33 cellular contexts compared by ENCODE assay signal in genomic region chr13:37934339-37935191, GRCh38.
DNase-seq lines count a peak whose midpoint lies in the region; ATAC-seq and TF ChIP-seq lines count a peak whose summit lies in the region.
"Had no signal": no experiment of that assay in that cellular context is flagged by ENCODE, and none has a peak within 500 bp of the region (broad histone marks: within the 10 kb centered on the region; RNA-seq: fewer than 3 reads in every experiment).

No MANE protein-coding gene starts in this region.

- H3K4me1 ChIP-seq in right cardiac atrium (ENCODE audit: control insufficient read depth, insufficient read depth, low read length) = no peaks in the 10 kb centered on the region
- H3K4me1 ChIP-seq: BE2C, colonic mucosa, HAP-1, pancreas, SJSA1, testis, uterus had no signal

- H3K36me3 Mint-ChIP-seq in WTC11 = no peaks in the 10 kb centered on the region
- H3K36me3 Mint-ChIP-seq in activated naive CD8-positive, alpha-beta T cell treated with anti-CD3 and anti-CD28 coated beads, Interleukin-2, amount 50 U/mL, for 24 hours (ENCODE audit: low read depth) = no peaks in the 10 kb centered on the region
- H3K36me3 Mint-ChIP-seq: activated naive CD8-positive, alpha-beta T cell treated with anti-CD3 and anti-CD28 coated beads for 36 hours; CD8-positive, alpha-beta memory T cell; T-cell had no signal

- peaks cover 36% of the 10 kb centered on the region for H3K4me1 Mint-ChIP-seq in WTC11
- no peaks in the 10 kb centered on the region for H3K4me1 Mint-ChIP-seq in activated naive CD8-positive, alpha-beta T cell treated with anti-CD3 and anti-CD28 coated beads, Interleukin-2, amount 50 U/mL, for 24 hours
- H3K4me1 Mint-ChIP-seq: activated CD4-positive, alpha-beta T cell treated with anti-CD3 and anti-CD28 coated beads, Interleukin-2, amount 10 ng/mL, durations not matched to agents 7 days and 5 days; activated naive CD8-positive, alpha-beta T cell treated with anti-CD3 and anti-CD28 coated beads for 36 hours; CD8-positive, alpha-beta memory T cell; nephron; T-cell had no signal

- peak overlapping the region; percentile 29; the same call in 1 of the 2 replicates for H3K4me3 Mint-ChIP-seq in WTC11
- no peak overlapping the region for H3K4me3 Mint-ChIP-seq in activated naive CD8-positive, alpha-beta T cell treated with anti-CD3 and anti-CD28 coated beads, Interleukin-2, amount 50 U/mL, for 24 hours
- H3K4me3 Mint-ChIP-seq: activated CD4-positive, alpha-beta T cell treated with anti-CD3 and anti-CD28 coated beads, Interleukin-2, amount 10 ng/mL, durations not matched to agents 7 days and 5 days; activated naive CD8-positive, alpha-beta T cell treated with anti-CD3 and anti-CD28 coated beads for 36 hours; CD8-positive, alpha-beta memory T cell; nephron; T-cell had no signal

- intact Hi-C loops in Right ventricle myocardium inferior (cut with DNase I) = loop anchor here (5.0 kb wide), 1 partner anchor 62 kb away; no protein-coding TSS in a partner anchor
- intact Hi-C loops in cardiac septum (cut with DNase I) = no loop called here
- intact Hi-C loops in right cardiac atrium (cut with DNase I) = no loop called here

- no peaks in the 10 kb centered on the region for H3K9me3 ChIP-seq in right cardiac atrium (ENCODE audit: control insufficient read depth, low read length)
- H3K9me3 ChIP-seq: BE2C, colonic mucosa, HAP-1, pancreas, SJSA1, testis, uterus had no signal

- 62% methylated on average over 25 of the region's 25 CpGs for WGBS in right cardiac atrium

- CTCF ChIA-PET in WTC11 (lab: Charles Lee) = interaction anchor here (0.6 to 3.6 kb wide), 5 partner anchors 7 to 210 kb away, joined by 3 to 25 read pairs (median 4); partner anchors contain the start of gene TRPC4

- no peaks in the 10 kb centered on the region for H3K27me3 ChIP-seq in right cardiac atrium (ENCODE audit: control insufficient read depth, insufficient read depth)
- H3K27me3 ChIP-seq: BE2C, cardiac muscle cell, colonic mucosa, pancreas, testis, uterus had no signal

- ATAC-seq in Right ventricle myocardium inferior (peak; percentile 81), WTC11 (peak; percentile 87), right cardiac atrium (peak; percentile 63 to 67), HG03342 (IDR thresholded peaks at IDR 0.05; ENCODE audit: unreplicated experiment) (no peak)
- ATAC-seq in activated naive CD8-positive, alpha-beta T cell treated with anti-CD3 and anti-CD28 coated beads, Interleukin-2, amount 50 U/mL, for 24 hours = no peak
- ATAC-seq: Panc1; pancreas; stimulated activated naive CD8-positive, alpha-beta T cell treated with anti-CD3 and anti-CD28 coated beads, Interleukin-15, Interleukin-2, amounts not matched to agents 100 U/mL and 50 U/mL, for 24 hours; T-cell had no signal

- peak overlapping the region; percentile 51 for H3K4me3 ChIP-seq in right cardiac atrium (ENCODE audit: low read length)
- H3K4me3 ChIP-seq: cardiac muscle cell, colonic mucosa, HAP-1, pancreas, SJSA1, smooth muscle cell, testis, uterus had no signal

- H3K27me3 Mint-ChIP-seq in WTC11 (ENCODE audit: low read depth) = no peaks in the 10 kb centered on the region
- no peaks in the 10 kb centered on the region for H3K27me3 Mint-ChIP-seq in activated naive CD8-positive, alpha-beta T cell treated with anti-CD3 and anti-CD28 coated beads, Interleukin-2, amount 50 U/mL, for 24 hours
- H3K27me3 Mint-ChIP-seq: activated CD4-positive, alpha-beta T cell treated with anti-CD3 and anti-CD28 coated beads, Interleukin-2, amount 10 ng/mL, durations not matched to agents 7 days and 5 days; activated naive CD8-positive, alpha-beta T cell treated with anti-CD3 and anti-CD28 coated beads for 36 hours; CD8-positive, alpha-beta memory T cell; T-cell had no signal

- POLR2A ChIA-PET in WTC11 (lab: Charles Lee) = no interaction called here

- H3K27ac Mint-ChIP-seq in WTC11 = peak overlapping the region; percentile 55
- no peak overlapping the region for H3K27ac Mint-ChIP-seq in activated naive CD8-positive, alpha-beta T cell treated with anti-CD3 and anti-CD28 coated beads, Interleukin-2, amount 50 U/mL, for 24 hours
- H3K27ac Mint-ChIP-seq: activated CD4-positive, alpha-beta T cell treated with anti-CD3 and anti-CD28 coated beads, Interleukin-2, amount 10 ng/mL, durations not matched to agents 7 days and 5 days; activated naive CD8-positive, alpha-beta T cell treated with anti-CD3 and anti-CD28 coated beads for 36 hours; CD8-positive, alpha-beta memory T cell; nephron; T-cell had no signal

- H3K9me3 Mint-ChIP-seq in WTC11 = no peaks in the 10 kb centered on the region
- H3K9me3 Mint-ChIP-seq in activated naive CD8-positive, alpha-beta T cell treated with anti-CD3 and anti-CD28 coated beads, Interleukin-2, amount 50 U/mL, for 24 hours = no peaks in the 10 kb centered on the region
- H3K9me3 Mint-ChIP-seq: activated CD4-positive, alpha-beta T cell treated with anti-CD3 and anti-CD28 coated beads, Interleukin-2, amount 10 ng/mL, durations not matched to agents 7 days and 5 days; activated naive CD8-positive, alpha-beta T cell treated with anti-CD3 and anti-CD28 coated beads for 36 hours; nephron had no signal

- H3K27ac ChIP-seq in right cardiac atrium (ENCODE audit: low read length) = peak overlapping the region; percentile 71
- H3K27ac ChIP-seq: cardiac muscle cell, colonic mucosa, HL-60, pancreas, SJSA1, testis, uterus had no signal

- DNase-seq in Right ventricle myocardium inferior (ENCODE audit: missing footprints) = no peak
- DNase-seq in cardiac septum (ENCODE audit: low spot score) = no peak
- peak; percentile 25 for DNase-seq in WTC11 (ENCODE audit: low spot score)
- peak in 2 of 3 donors; percentile 38 to 46 for DNase-seq in right cardiac atrium
- no peak for DNase-seq in NCI-H1930 (lab: John Stamatoyannopoulos, UW)
- DNase-seq in AG08395 (ENCODE audit: low spot score) = no peak
- DNase-seq in activated naive CD8-positive, alpha-beta T cell treated with anti-CD3 and anti-CD28 coated beads, Interleukin-2, amount 50 U/mL, for 24 hours = no peak
- DNase-seq: activated CD4-positive, alpha-beta T cell treated with anti-CD3 and anti-CD28 coated beads, Interleukin-2, amount 10 ng/mL, durations not matched to agents 7 days and 5 days; activated naive CD8-positive, alpha-beta T cell treated with anti-CD3 and anti-CD28 coated beads for 36 hours; aorta; BE2C; CD8-positive, alpha-beta memory T cell; colonic mucosa; DMS 273 treated with DMSO at 0.1 percent for 48 hours; effector CD4-positive, alpha-beta T cell; KG1; MM.1S; NCI-H1417; NCI-H2081 treated with DMSO at 0.1 percent for 48 hours; NCI-H748 treated with DMSO at 0.1 percent for 48 hours; stimulated activated naive CD8-positive, alpha-beta T cell treated with anti-CD3 and anti-CD28 coated beads, Interleukin-15, Interleukin-2, amounts not matched to agents 100 U/mL and 50 U/mL, for 24 hours; T-cell; testis; uterus had no signal

- TF ChIP-seq CTCF in WTC11 (IDR thresholded peaks at IDR 0.05) = no peak

TF ChIP-seq in WTC11, 78 proteins besides CTCF, POLR2A, EP300 and RAD21:
- TF ChIP-seq RELA (CRISPR knock-in tag; IDR thresholded peaks at IDR 0.05; ENCODE audit: borderline replicate concordance) (no peak), STAT6 (CRISPR knock-in tag; conservative IDR thresholded peaks at IDR 0.05; ENCODE audit: low read depth) (no peak), ZNF317 (CRISPR knock-in tag; IDR thresholded peaks at IDR 0.05; ENCODE audit: borderline replicate concordance, low read depth) (peak; percentile 65; the same call in 1 of the 2 replicates), CREB1 (CRISPR knock-in tag; IDR thresholded peaks at IDR 0.05) (no peak)

Comparison
In these comparisons a context has a peak if more than half of its experiments do, and no peak if none do; other contexts are left out.
1. DNase-seq: peak in WTC11 (single experiment) and right cardiac atrium (2 of 3); none in Right ventricle myocardium inferior (single experiment), cardiac septum (single experiment), NCI-H1930 (0 of 2), AG08395 (single experiment) and activated naive CD8-positive, alpha-beta T cell treated with anti-CD3 and anti-CD28 coated beads, Interleukin-2, amount 50 U/mL, for 24 hours (single experiment).
2. ATAC-seq: peak in Right ventricle myocardium inferior (single experiment), WTC11 (single experiment) and right cardiac atrium (2 of 2); none in HG03342 (single experiment) and activated naive CD8-positive, alpha-beta T cell treated with anti-CD3 and anti-CD28 coated beads, Interleukin-2, amount 50 U/mL, for 24 hours (single experiment).